Comparison of ENCODE assay signal across 1 cellular context in genomic region chr2:195606179-195606578, GRCh38.
TF ChIP-seq lines count a peak whose summit lies in the region.

No MANE protein-coding gene starts in this region.

TF ChIP-seq in WTC11, 78 proteins besides CTCF, POLR2A, EP300 and RAD21 (continued from another document):
- TF ChIP-seq, protein P1, sequence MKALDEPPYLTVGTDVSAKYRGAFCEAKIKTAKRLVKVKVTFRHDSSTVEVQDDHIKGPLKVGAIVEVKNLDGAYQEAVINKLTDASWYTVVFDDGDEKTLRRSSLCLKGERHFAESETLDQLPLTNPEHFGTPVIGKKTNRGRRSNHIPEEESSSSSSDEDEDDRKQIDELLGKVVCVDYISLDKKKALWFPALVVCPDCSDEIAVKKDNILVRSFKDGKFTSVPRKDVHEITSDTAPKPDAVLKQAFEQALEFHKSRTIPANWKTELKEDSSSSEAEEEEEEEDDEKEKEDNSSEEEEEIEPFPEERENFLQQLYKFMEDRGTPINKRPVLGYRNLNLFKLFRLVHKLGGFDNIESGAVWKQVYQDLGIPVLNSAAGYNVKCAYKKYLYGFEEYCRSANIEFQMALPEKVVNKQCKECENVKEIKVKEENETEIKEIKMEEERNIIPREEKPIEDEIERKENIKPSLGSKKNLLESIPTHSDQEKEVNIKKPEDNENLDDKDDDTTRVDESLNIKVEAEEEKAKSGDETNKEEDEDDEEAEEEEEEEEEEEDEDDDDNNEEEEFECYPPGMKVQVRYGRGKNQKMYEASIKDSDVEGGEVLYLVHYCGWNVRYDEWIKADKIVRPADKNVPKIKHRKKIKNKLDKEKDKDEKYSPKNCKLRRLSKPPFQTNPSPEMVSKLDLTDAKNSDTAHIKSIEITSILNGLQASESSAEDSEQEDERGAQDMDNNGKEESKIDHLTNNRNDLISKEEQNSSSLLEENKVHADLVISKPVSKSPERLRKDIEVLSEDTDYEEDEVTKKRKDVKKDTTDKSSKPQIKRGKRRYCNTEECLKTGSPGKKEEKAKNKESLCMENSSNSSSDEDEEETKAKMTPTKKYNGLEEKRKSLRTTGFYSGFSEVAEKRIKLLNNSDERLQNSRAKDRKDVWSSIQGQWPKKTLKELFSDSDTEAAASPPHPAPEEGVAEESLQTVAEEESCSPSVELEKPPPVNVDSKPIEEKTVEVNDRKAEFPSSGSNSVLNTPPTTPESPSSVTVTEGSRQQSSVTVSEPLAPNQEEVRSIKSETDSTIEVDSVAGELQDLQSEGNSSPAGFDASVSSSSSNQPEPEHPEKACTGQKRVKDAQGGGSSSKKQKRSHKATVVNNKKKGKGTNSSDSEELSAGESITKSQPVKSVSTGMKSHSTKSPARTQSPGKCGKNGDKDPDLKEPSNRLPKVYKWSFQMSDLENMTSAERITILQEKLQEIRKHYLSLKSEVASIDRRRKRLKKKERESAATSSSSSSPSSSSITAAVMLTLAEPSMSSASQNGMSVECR (CRISPR knock-in tag; IDR thresholded peaks at IDR 0.05; ENCODE audit: borderline replicate concordance), result no peak
- TF ChIP-seq, protein P2, sequence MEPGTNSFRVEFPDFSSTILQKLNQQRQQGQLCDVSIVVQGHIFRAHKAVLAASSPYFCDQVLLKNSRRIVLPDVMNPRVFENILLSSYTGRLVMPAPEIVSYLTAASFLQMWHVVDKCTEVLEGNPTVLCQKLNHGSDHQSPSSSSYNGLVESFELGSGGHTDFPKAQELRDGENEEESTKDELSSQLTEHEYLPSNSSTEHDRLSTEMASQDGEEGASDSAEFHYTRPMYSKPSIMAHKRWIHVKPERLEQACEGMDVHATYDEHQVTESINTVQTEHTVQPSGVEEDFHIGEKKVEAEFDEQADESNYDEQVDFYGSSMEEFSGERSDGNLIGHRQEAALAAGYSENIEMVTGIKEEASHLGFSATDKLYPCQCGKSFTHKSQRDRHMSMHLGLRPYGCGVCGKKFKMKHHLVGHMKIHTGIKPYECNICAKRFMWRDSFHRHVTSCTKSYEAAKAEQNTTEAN (CRISPR knock-in tag; IDR thresholded peaks at IDR 0.05), result no peak
- TF ChIP-seq ESRRA (CRISPR knock-in tag; IDR thresholded peaks at IDR 0.05; ENCODE audit: borderline replicate concordance) (no peak), ZNF671 (CRISPR knock-in tag; IDR thresholded peaks at IDR 0.05) (no peak), NR3C1 (CRISPR knock-in tag; conservative IDR thresholded peaks at IDR 0.05; ENCODE audit: low read depth) (no peak), ZNF232 (CRISPR knock-in tag; IDR thresholded peaks at IDR 0.05) (no peak), PRDM15 (CRISPR knock-in tag; IDR thresholded peaks at IDR 0.05) (no peak)
